20 cellular contexts compared by ENCODE assay signal in genomic region chr3:127808197-127808596, GRCh38. TPM values are rescaled to one million over a fixed set of nuclear protein-coding genes. Genes with fewer than 3 reads are reported as not detected.
DNase-seq lines count a peak whose midpoint lies in the region; ATAC-seq lines count a peak whose summit lies in the region.
"Had no signal": no experiment of that assay in that cellular context is flagged by ENCODE, and none has a peak within 500 bp of the region (broad histone marks: within the 10 kb centered on the region; RNA-seq: fewer than 3 reads in every experiment).

No MANE protein-coding gene starts in this region.

- H3K4me1 Mint-ChIP-seq in activated CD4-positive, alpha-beta T cell treated with anti-CD3 and anti-CD28 coated beads for 36 hours: no peaks in the 10 kb centered on the region
- peaks cover 5% of the 10 kb centered on the region for H3K4me1 Mint-ChIP-seq in activated CD4-positive, alpha-beta T cell treated with anti-CD3 and anti-CD28 coated beads, Interleukin-2, amount 10 ng/mL, durations not matched to agents 7 days and 5 days
- peaks cover 22% of the 10 kb centered on the region for H3K4me1 Mint-ChIP-seq in stimulated activated memory B cell treated with anti-CD40 and anti-IgM and Interleukin-4, amounts not matched to agents 10 μg/mL and 1 μg/mL and 100 μg/mL, for 72 hours

- intact Hi-C loops in activated CD4-positive, alpha-beta T cell treated with anti-CD3 and anti-CD28 coated beads for 36 hours (cut with DNase I, micrococcal nuclease): no loop called here

- no peaks in the 10 kb centered on the region for H3K9me3 Mint-ChIP-seq in activated CD4-positive, alpha-beta T cell treated with anti-CD3 and anti-CD28 coated beads for 36 hours (ENCODE audit: low read depth)
- H3K9me3 Mint-ChIP-seq in activated CD4-positive, alpha-beta T cell treated with anti-CD3 and anti-CD28 coated beads, Interleukin-2, amount 10 ng/mL, durations not matched to agents 7 days and 5 days: peaks cover 5% of the 10 kb centered on the region
- peaks cover 7% of the 10 kb centered on the region for H3K9me3 Mint-ChIP-seq in stimulated activated memory B cell treated with anti-CD40 and anti-IgM and Interleukin-4, amounts not matched to agents 10 μg/mL and 1 μg/mL and 100 μg/mL, for 72 hours

- DNase-seq in activated CD4-positive, alpha-beta T cell treated with anti-CD3 and anti-CD28 coated beads for 36 hours: no peak
- DNase-seq in activated CD4-positive, alpha-beta T cell treated with anti-CD3 and anti-CD28 coated beads, Interleukin-2, amount 10 ng/mL, durations not matched to agents 7 days and 5 days: no peak
- DNase-seq in GM19240 (ENCODE audit: insufficient read length, low spot score): peak; percentile 30
- DNase-seq in activated CD8-positive, alpha-beta memory T cell treated with anti-CD3 and anti-CD28 coated beads, Interleukin-2, amount 50 U/mL, for 48 hours: no peak
- DNase-seq in GM03348 (ENCODE audit: low spot score): no peak
- DNase-seq in inferior parietal cortex (ENCODE audit: extremely low spot score): no peak
- DNase-seq: 8988T; activated CD4-positive, alpha-beta T cell treated with anti-CD3 and anti-CD28 coated beads for 48 hours; activated naive CD8-positive, alpha-beta T cell treated with anti-CD3 and anti-CD28 coated beads, Interleukin-2, amount 10 ng/mL, durations not matched to agents 7 days and 5 days; activated T-cell treated with anti-CD3 and anti-CD28 coated beads, Interleukin-2, amount 50 U/mL, for 1 hour; MV-4-11; NCI-H2107; NCI-H69; posterior cingulate gyrus; stimulated activated CD4-positive, alpha-beta T cell treated with anti-CD3 and anti-CD28 coated beads, Interleukin-4, amount 100 ng/mL, for 1 hour; stimulated activated CD8-positive, alpha-beta memory T cell treated with anti-CD3 and anti-CD28 coated beads, Interleukin-4, amount 100 ng/mL, for 48 hours; T1000 had no signal

- peak; percentile 55 for ATAC-seq in activated CD4-positive, alpha-beta T cell treated with anti-CD3 and anti-CD28 coated beads for 36 hours
- ATAC-seq in HG02852 (IDR thresholded peaks at IDR 0.05; ENCODE audit: unreplicated experiment): peak; percentile 73
- ATAC-seq in stimulated activated memory B cell treated with anti-CD40 and anti-IgM and Interleukin-4, amounts not matched to agents 10 μg/mL and 1 μg/mL and 100 μg/mL, for 72 hours: peak; percentile 68
- ATAC-seq: esophagus mucosa had no signal

- CTCF ChIA-PET in activated CD4-positive, alpha-beta T cell treated with anti-CD3 and anti-CD28 coated beads for 36 hours (lab: Charles Lee): interaction anchor here (0.7 kb wide), 1 partner anchor 200 kb away, joined by 4 read pairs; no protein-coding TSS in a partner anchor
- CTCF ChIA-PET in activated CD4-positive, alpha-beta T cell treated with anti-CD3 and anti-CD28 coated beads, Interleukin-2, amount 10 ng/mL, durations not matched to agents 7 days and 5 days (lab: Charles Lee): interaction anchor here (1.1 kb wide), 1 partner anchor 25 kb away, joined by 3 read pairs; no protein-coding TSS in a partner anchor

- no peaks in the 10 kb centered on the region for H3K36me3 Mint-ChIP-seq in activated CD4-positive, alpha-beta T cell treated with anti-CD3 and anti-CD28 coated beads for 36 hours (ENCODE audit: low read depth)
- H3K36me3 Mint-ChIP-seq in activated CD4-positive, alpha-beta T cell treated with anti-CD3 and anti-CD28 coated beads, Interleukin-2, amount 10 ng/mL, durations not matched to agents 7 days and 5 days (ENCODE audit: low read depth): no peaks in the 10 kb centered on the region
- H3K36me3 Mint-ChIP-seq in stimulated activated memory B cell treated with anti-CD40 and anti-IgM and Interleukin-4, amounts not matched to agents 10 μg/mL and 1 μg/mL and 100 μg/mL, for 72 hours: peaks cover 96% of the 10 kb centered on the region
- H3K36me3 Mint-ChIP-seq: activated naive CD8-positive, alpha-beta T cell treated with anti-CD3 and anti-CD28 coated beads, Interleukin-2, amount 10 ng/mL, durations not matched to agents 7 days and 5 days had no signal

- peaks cover 2% of the 10 kb centered on the region for H3K27me3 Mint-ChIP-seq in activated CD4-positive, alpha-beta T cell treated with anti-CD3 and anti-CD28 coated beads for 36 hours
- peaks cover 8% of the 10 kb centered on the region for H3K27me3 Mint-ChIP-seq in activated CD4-positive, alpha-beta T cell treated with anti-CD3 and anti-CD28 coated beads, Interleukin-2, amount 10 ng/mL, durations not matched to agents 7 days and 5 days
- no peaks in the 10 kb centered on the region for H3K27me3 Mint-ChIP-seq in stimulated activated memory B cell treated with anti-CD40 and anti-IgM and Interleukin-4, amounts not matched to agents 10 μg/mL and 1 μg/mL and 100 μg/mL, for 72 hours

- POLR2A ChIA-PET in activated CD4-positive, alpha-beta T cell treated with anti-CD3 and anti-CD28 coated beads for 36 hours (lab: Charles Lee): no interaction called here
- POLR2A ChIA-PET in activated CD4-positive, alpha-beta T cell treated with anti-CD3 and anti-CD28 coated beads, Interleukin-2, amount 10 ng/mL, durations not matched to agents 7 days and 5 days (lab: Charles Lee): no interaction called here

- no peak overlapping the region for H3K4me3 Mint-ChIP-seq in activated CD4-positive, alpha-beta T cell treated with anti-CD3 and anti-CD28 coated beads for 36 hours
- H3K4me3 Mint-ChIP-seq in activated CD4-positive, alpha-beta T cell treated with anti-CD3 and anti-CD28 coated beads, Interleukin-2, amount 10 ng/mL, durations not matched to agents 7 days and 5 days: no peak overlapping the region
- H3K4me3 Mint-ChIP-seq in stimulated activated memory B cell treated with anti-CD40 and anti-IgM and Interleukin-4, amounts not matched to agents 10 μg/mL and 1 μg/mL and 100 μg/mL, for 72 hours: no peak overlapping the region
- H3K4me3 Mint-ChIP-seq: activated naive CD8-positive, alpha-beta T cell treated with anti-CD3 and anti-CD28 coated beads, Interleukin-2, amount 10 ng/mL, durations not matched to agents 7 days and 5 days had no signal

- H3K27ac Mint-ChIP-seq in activated CD4-positive, alpha-beta T cell treated with anti-CD3 and anti-CD28 coated beads for 36 hours: no peak overlapping the region
- no peak overlapping the region for H3K27ac Mint-ChIP-seq in activated CD4-positive, alpha-beta T cell treated with anti-CD3 and anti-CD28 coated beads, Interleukin-2, amount 10 ng/mL, durations not matched to agents 7 days and 5 days
- no peak overlapping the region for H3K27ac Mint-ChIP-seq in stimulated activated memory B cell treated with anti-CD40 and anti-IgM and Interleukin-4, amounts not matched to agents 10 μg/mL and 1 μg/mL and 100 μg/mL, for 72 hours
- H3K27ac Mint-ChIP-seq: activated naive CD8-positive, alpha-beta T cell treated with anti-CD3 and anti-CD28 coated beads, Interleukin-2, amount 10 ng/mL, durations not matched to agents 7 days and 5 days had no signal

RNA-seq across cellular contexts. Expression of gene MGLL, which starts 14.1 kb away (rescaled TPM):
- under 1 TPM; 0.49 to 0.50 TPM for total RNA-seq in activated CD4-positive, alpha-beta T cell treated with anti-CD3 and anti-CD28 coated beads for 36 hours
- total RNA-seq in activated CD4-positive, alpha-beta T cell treated with anti-CD3 and anti-CD28 coated beads, Interleukin-2, amount 10 ng/mL, durations not matched to agents 7 days and 5 days: under 1 TPM; 0.10 to 0.25 TPM
